ENCODE assay signal across 8 cellular contexts in genomic region chr5:135543151-135543818, GRCh38. TPM values are rescaled to one million over a fixed set of nuclear protein-coding genes. Genes with fewer than 3 reads are reported as not detected.
A peak's percentile ranks its signal among the peaks of the same experiment; 100 is the strongest.
DNase-seq lines count a peak whose midpoint lies in the region; ATAC-seq and TF ChIP-seq lines count a peak whose summit lies in the region.

No MANE protein-coding gene starts in this region.

- peak overlapping the region; percentile 19 for H3K4me3 Mint-ChIP-seq in activated T-cell treated with anti-CD3 and anti-CD28 coated beads, Interleukin-2, amount 50 U/mL, for 24 hours
- H3K4me3 Mint-ChIP-seq in activated CD8-positive, alpha-beta T cell treated with anti-CD3 and anti-CD28 coated beads for 36 hours, result peak overlapping the region; percentile 27

- H3K27ac Mint-ChIP-seq in activated T-cell treated with anti-CD3 and anti-CD28 coated beads, Interleukin-2, amount 50 U/mL, for 24 hours, result no peak overlapping the region
- H3K27ac Mint-ChIP-seq in activated CD8-positive, alpha-beta T cell treated with anti-CD3 and anti-CD28 coated beads for 36 hours, result no peak overlapping the region

- TF ChIP-seq EP300 in suprapubic skin (IDR thresholded peaks at IDR 0.05), result no peak

- CTCF ChIA-PET in activated CD8-positive, alpha-beta T cell treated with anti-CD3 and anti-CD28 coated beads for 36 hours (lab: Charles Lee), result interaction anchor here (1.0 to 2.6 kb wide), 4 partner anchors 8 to 81 kb away, joined by 4 to 12 read pairs (median 10); no protein-coding TSS in a partner anchor

- H3K9me3 Mint-ChIP-seq in activated T-cell treated with anti-CD3 and anti-CD28 coated beads, Interleukin-2, amount 50 U/mL, for 24 hours, result no peaks in the 10 kb centered on the region
- H3K9me3 Mint-ChIP-seq in activated CD8-positive, alpha-beta T cell treated with anti-CD3 and anti-CD28 coated beads for 36 hours, result no peaks in the 10 kb centered on the region

- peaks cover 12% of the 10 kb centered on the region for H3K4me1 Mint-ChIP-seq in activated T-cell treated with anti-CD3 and anti-CD28 coated beads, Interleukin-2, amount 50 U/mL, for 24 hours (ENCODE audit: low read depth)
- H3K4me1 Mint-ChIP-seq in activated CD8-positive, alpha-beta T cell treated with anti-CD3 and anti-CD28 coated beads for 36 hours (ENCODE audit: low read depth), result peaks cover 16% of the 10 kb centered on the region

- intact Hi-C loops in activated CD8-positive, alpha-beta T cell treated with anti-CD3 and anti-CD28 coated beads for 36 hours (cut with micrococcal nuclease), result no loop called here
- intact Hi-C loops in left lung (cut with DNase I), result loop anchor here in 1 of 2 donors (10.0 kb wide), 1 partner anchor 78 kb away; no protein-coding TSS in a partner anchor

- 33% methylated on average over 29 of the region's 34 CpGs for WGBS in suprapubic skin

- no peaks in the 10 kb centered on the region for H3K36me3 Mint-ChIP-seq in activated T-cell treated with anti-CD3 and anti-CD28 coated beads, Interleukin-2, amount 50 U/mL, for 24 hours (ENCODE audit: low read depth)
- no peaks in the 10 kb centered on the region for H3K36me3 Mint-ChIP-seq in activated CD8-positive, alpha-beta T cell treated with anti-CD3 and anti-CD28 coated beads for 36 hours (ENCODE audit: low read depth)

- H3K36me3 ChIP-seq in left lung, result no peaks in the 10 kb centered on the region
- no peaks in the 10 kb centered on the region for H3K36me3 ChIP-seq in suprapubic skin
- no peaks in the 10 kb centered on the region for H3K36me3 ChIP-seq in brain microvascular endothelial cell (replicated peaks)

- H3K4me3 ChIP-seq in left lung, result peak overlapping the region; percentile 30 to 44
- H3K4me3 ChIP-seq in suprapubic skin, result peak overlapping the region; percentile 58
- no peak overlapping the region for H3K4me3 ChIP-seq in brain microvascular endothelial cell (ENCODE audit: low read depth, low read length)

- TF ChIP-seq CTCF in activated CD8-positive, alpha-beta T cell treated with anti-CD3 and anti-CD28 coated beads for 36 hours (IDR thresholded peaks at IDR 0.05), result no peak
- TF ChIP-seq CTCF in left lung (IDR thresholded peaks at IDR 0.05) (no peak), suprapubic skin (IDR thresholded peaks at IDR 0.05) (no peak), brain microvascular endothelial cell (IDR thresholded peaks at IDR 0.05; ENCODE audit: low read depth, low read length, missing control alignments) (no peak)

- no peak for TF ChIP-seq POLR2A in suprapubic skin (IDR thresholded peaks at IDR 0.05)

- no peak for ATAC-seq in activated CD8-positive, alpha-beta T cell treated with anti-CD3 and anti-CD28 coated beads for 36 hours
- ATAC-seq in left lung (no peak), GM21360 (IDR thresholded peaks at IDR 0.05; ENCODE audit: unreplicated experiment) (no peak)

- POLR2A ChIA-PET in activated CD8-positive, alpha-beta T cell treated with anti-CD3 and anti-CD28 coated beads for 36 hours (lab: Charles Lee), result no interaction called here

- H3K9me3 ChIP-seq in left lung (no peaks in the 10 kb centered on the region), suprapubic skin (no peaks in the 10 kb centered on the region)

- DNase-seq in activated T-cell treated with anti-CD3 and anti-CD28 coated beads, Interleukin-2, amount 50 U/mL, for 24 hours, result no peak
- DNase-seq in activated T-cell treated with anti-CD3 and anti-CD28 coated beads for 4 hours (no peak), left lung (no peak), suprapubic skin (ENCODE audit: low spot score in 2 of 2) (peak in 1 of 2 donors; percentile 45), brain microvascular endothelial cell (no peak), NCI-H2227 treated with DMSO at 0.1 percent for 48 hours (lab: John Stamatoyannopoulos, UW) (no peak)
- no peak for DNase-seq in activated CD8-positive, alpha-beta T cell treated with anti-CD3 and anti-CD28 coated beads for 36 hours

- H3K27ac ChIP-seq in left lung, result no peak overlapping the region
- no peak overlapping the region for H3K27ac ChIP-seq in suprapubic skin
- no peak overlapping the region for H3K27ac ChIP-seq in brain microvascular endothelial cell

- H3K27me3 ChIP-seq in left lung (peaks cover 57 to 99% of the 10 kb centered on the region in 2 donors), suprapubic skin (peaks cover 80% of the 10 kb centered on the region), brain microvascular endothelial cell (replicated peaks) (peaks cover 84% of the 10 kb centered on the region)

- H3K4me1 ChIP-seq in left lung (peaks cover 13 to 19% of the 10 kb centered on the region in 2 donors), suprapubic skin (peaks cover 18% of the 10 kb centered on the region)

- in situ Hi-C loops in brain microvascular endothelial cell (cut with HindIII; ENCODE audit: low pct_ligation_motif_present, low sequenced_read_pairs), result no loop called here

- H3K27me3 Mint-ChIP-seq in activated T-cell treated with anti-CD3 and anti-CD28 coated beads, Interleukin-2, amount 50 U/mL, for 24 hours, result peaks cover 94% of the 10 kb centered on the region
- peaks cover 72% of the 10 kb centered on the region for H3K27me3 Mint-ChIP-seq in activated CD8-positive, alpha-beta T cell treated with anti-CD3 and anti-CD28 coated beads for 36 hours

RNA-seq across cellular contexts. Expression of gene NEUROG1, which starts 7.5 kb away (rescaled TPM):
- not detected for total RNA-seq in activated CD8-positive, alpha-beta T cell treated with anti-CD3 and anti-CD28 coated beads for 36 hours
- not detected for total RNA-seq in left lung
- not detected for total RNA-seq in suprapubic skin

RNA-seq across cellular contexts. Expression of gene CXCL14, which starts 35.5 kb away (rescaled TPM):
- not detected for total RNA-seq in activated CD8-positive, alpha-beta T cell treated with anti-CD3 and anti-CD28 coated beads for 36 hours
- total RNA-seq in left lung (10 to 100 TPM in 1 of 2 donors, 1 to 10 TPM in 1; 2.3 to 57.2 TPM), suprapubic skin (100 to 1,000 TPM; 247 to 781 (median 334) TPM)

Comparison
In these comparisons a context has a peak if more than half of its experiments do, and no peak if none do; other contexts are left out.
1. RNA of gene CXCL14, which starts 35.5 kb away (total RNA-seq): 247 to 781 TPM in suprapubic skin; 2.3 to 57.2 TPM in left lung and not detected in activated CD8-positive, alpha-beta T cell treated with anti-CD3 and anti-CD28 coated beads for 36 hours; every median in the first group is over 4 times any median in the second.